Comparison of ENCODE assay signal across 14 cellular contexts in genomic region chr1:204726478-204726877, GRCh38. TPM values are rescaled to one million over a fixed set of nuclear protein-coding genes. Genes with fewer than 3 reads are reported as not detected.
DNase-seq lines count a peak whose midpoint lies in the region; ATAC-seq and TF ChIP-seq lines count a peak whose summit lies in the region.
"Had no signal": no experiment of that assay in that cellular context is flagged by ENCODE, and none has a peak within 500 bp of the region (broad histone marks: within the 10 kb centered on the region; RNA-seq: fewer than 3 reads in every experiment).

No MANE protein-coding gene starts in this region.

- H3K27ac Mint-ChIP-seq in Calu3 (ENCODE audit: unreplicated experiment) = peak overlapping the region; percentile 2
- no peak overlapping the region for H3K27ac Mint-ChIP-seq in effector memory CD8-positive, alpha-beta T cell
- H3K27ac Mint-ChIP-seq: CD8-positive, alpha-beta T cell; GM23338 had no signal

- H3K4me3 ChIP-seq in HAP-1 = no peak overlapping the region
- H3K4me3 ChIP-seq in stomach = no peak overlapping the region
- H3K4me3 ChIP-seq: GM23338, testis had no signal

- no peaks in the 10 kb centered on the region for H3K9me3 Mint-ChIP-seq in Calu3 (ENCODE audit: low read depth, unreplicated experiment)
- H3K9me3 Mint-ChIP-seq in effector memory CD8-positive, alpha-beta T cell = no peaks in the 10 kb centered on the region
- no peaks in the 10 kb centered on the region for H3K9me3 Mint-ChIP-seq in activated T-cell treated with anti-CD3 and anti-CD28 coated beads, Interleukin-2, amount 50 U/mL, for 4 hours
- H3K9me3 Mint-ChIP-seq: CD8-positive, alpha-beta T cell; GM23338 had no signal

- no peaks in the 10 kb centered on the region for H3K4me1 ChIP-seq in HAP-1
- peaks cover 0 to 7% (median 3%) of the 10 kb centered on the region in 4 donors for H3K4me1 ChIP-seq in stomach
- H3K4me1 ChIP-seq: testis had no signal

- in situ Hi-C loops in HAP-1 (cut with MboI; ENCODE audit: low sequenced_read_pairs) = no loop called here

- H3K4me3 Mint-ChIP-seq in Calu3 (ENCODE audit: low read depth, unreplicated experiment) = peak overlapping the region; percentile 1
- no peak overlapping the region for H3K4me3 Mint-ChIP-seq in effector memory CD8-positive, alpha-beta T cell
- no peak overlapping the region for H3K4me3 Mint-ChIP-seq in activated T-cell treated with anti-CD3 and anti-CD28 coated beads, Interleukin-2, amount 50 U/mL, for 4 hours
- H3K4me3 Mint-ChIP-seq: CD8-positive, alpha-beta T cell; GM23338 had no signal

- intact Hi-C loops in Calu3 (cut with micrococcal nuclease; ENCODE audit: unreplicated experiment) = no loop called here
- intact Hi-C loops in stomach (cut with DNase I; ENCODE audit: low total_unique reads) = no loop called here

- H3K36me3 ChIP-seq in HAP-1 (replicated peaks) (no peaks in the 10 kb centered on the region), stomach (no peaks in the 10 kb centered on the region)

- no peak for TF ChIP-seq POLR2A in stomach (IDR thresholded peaks at IDR 0.05)

- WGBS in stomach, 5 donors = 3 to 42% (median 31%) methylated on average over 1 of the region's 1 CpG

- peaks cover 8% of the 10 kb centered on the region for H3K36me3 Mint-ChIP-seq in Calu3 (ENCODE audit: insufficient read depth, unreplicated experiment)
- no peaks in the 10 kb centered on the region for H3K36me3 Mint-ChIP-seq in effector memory CD8-positive, alpha-beta T cell (ENCODE audit: insufficient read depth)
- H3K36me3 Mint-ChIP-seq in activated T-cell treated with anti-CD3 and anti-CD28 coated beads, Interleukin-2, amount 50 U/mL, for 4 hours (ENCODE audit: insufficient read depth) = no peaks in the 10 kb centered on the region
- H3K36me3 Mint-ChIP-seq: CD8-positive, alpha-beta T cell had no signal

- H3K9me3 ChIP-seq in HAP-1 (no peaks in the 10 kb centered on the region), stomach (no peaks in the 10 kb centered on the region)
- H3K9me3 ChIP-seq: testis had no signal

- CTCF ChIA-PET in Calu3 (lab: Charles Lee) = interaction anchor here (0.7 to 1.0 kb wide), 3 partner anchors 12 to 46 kb away, joined by 3 to 4 read pairs (median 3); no protein-coding TSS in a partner anchor

- H3K27me3 Mint-ChIP-seq in Calu3 (ENCODE audit: unreplicated experiment) = peaks cover 20% of the 10 kb centered on the region
- H3K27me3 Mint-ChIP-seq in effector memory CD8-positive, alpha-beta T cell = peaks cover 43 to 54% of the 10 kb centered on the region in 2 donors
- peaks cover 18% of the 10 kb centered on the region for H3K27me3 Mint-ChIP-seq in activated T-cell treated with anti-CD3 and anti-CD28 coated beads, Interleukin-2, amount 50 U/mL, for 4 hours (ENCODE audit: low read depth)

- H3K4me1 Mint-ChIP-seq in Calu3 (ENCODE audit: low read depth, unreplicated experiment) = peaks cover 28% of the 10 kb centered on the region
- no peaks in the 10 kb centered on the region for H3K4me1 Mint-ChIP-seq in effector memory CD8-positive, alpha-beta T cell (ENCODE audit: low read depth in 2 of 2)
- no peaks in the 10 kb centered on the region for H3K4me1 Mint-ChIP-seq in activated T-cell treated with anti-CD3 and anti-CD28 coated beads, Interleukin-2, amount 50 U/mL, for 4 hours (ENCODE audit: low read depth)

- DNase-seq in Calu3 (peak; percentile 74), astrocyte of the hippocampus (ENCODE audit: low read depth, low spot score) (peak; percentile 74), left kidney (ENCODE audit: low read depth, low spot score) (peak; percentile 35), HAP-1 (ENCODE audit: low spot score in 2 of 2) (no peak), stomach (no peak)
- DNase-seq in effector memory CD8-positive, alpha-beta T cell = no peak
- no peak for DNase-seq in activated T-cell treated with anti-CD3 and anti-CD28 coated beads, Interleukin-2, amount 50 U/mL, for 4 hours
- DNase-seq: activated effector memory CD4-positive, alpha-beta T cell treated with anti-CD3 and anti-CD28 coated beads, Interleukin-2, amount 50 U/mL, for 16 hours; CD8-positive, alpha-beta T cell; effector CD8-positive, alpha-beta T cell; stimulated activated CD4-positive, alpha-beta T cell treated with anti-CD3 and anti-CD28 coated beads, Interleukin-2, amount 100 ng/mL, for 48 hours; testis had no signal

- no peak overlapping the region for H3K27ac ChIP-seq in stomach
- H3K27ac ChIP-seq: testis had no signal

- peak; percentile 54 for ATAC-seq in HG03432 (IDR thresholded peaks at IDR 0.05; ENCODE audit: unreplicated experiment)
- ATAC-seq in effector memory CD8-positive, alpha-beta T cell (replicated peaks) = no peak
- no peak for ATAC-seq in activated T-cell treated with anti-CD3 and anti-CD28 coated beads, Interleukin-2, amount 50 U/mL, for 4 hours
- ATAC-seq: CD8-positive, alpha-beta T cell; GM23338 had no signal

- TF ChIP-seq CTCF in Calu3 (IDR thresholded peaks at IDR 0.05; ENCODE audit: unreplicated experiment) (no peak), stomach (IDR thresholded peaks at IDR 0.05) (no peak)

- TF ChIP-seq EP300 in stomach (IDR thresholded peaks at IDR 0.05) = no peak

- no TSS peak for BruUV-seq in Calu3 (replicated peaks; lab: Mats Ljungman, UMichigan)

- peaks cover 5% of the 10 kb centered on the region; the same call in 1 of the 2 replicates for H3K27me3 ChIP-seq in HAP-1 (ENCODE audit: low read depth)
- peaks cover 0 to 20% (median 0%) of the 10 kb centered on the region in 3 donors for H3K27me3 ChIP-seq in stomach
- H3K27me3 ChIP-seq: testis had no signal

RNA-seq across cellular contexts. Expression of gene LRRN2, which starts 40.9 kb away (rescaled TPM):
- total RNA-seq in Calu3 (2022) (not detected in 2 replicates), stomach (1 to 10 TPM in 3 of 5 donors, under 1 TPM in 2; 0.43 to 4.1 (median 1.3) TPM)
- polyA plus RNA-seq in stomach = under 1 TPM in 1 of 3 donors, not detected in 2; 0.80 TPM
- not detected for total RNA-seq in activated T-cell treated with anti-CD3 and anti-CD28 coated beads, Interleukin-2, amount 50 U/mL, for 4 hours
- total RNA-seq: CD8-positive, alpha-beta T cell had no signal

Comparison
In these comparisons a context has a peak if more than half of its experiments do, and no peak if none do; other contexts are left out.
1. DNase-seq: peak in Calu3 (single experiment), astrocyte of the hippocampus (single experiment) and left kidney (single experiment); none in effector memory CD8-positive, alpha-beta T cell (0 of 3), HAP-1 (0 of 2), stomach (single experiment) and activated T-cell treated with anti-CD3 and anti-CD28 coated beads, Interleukin-2, amount 50 U/mL, for 4 hours (single experiment).